In the genomic region with DNA sequence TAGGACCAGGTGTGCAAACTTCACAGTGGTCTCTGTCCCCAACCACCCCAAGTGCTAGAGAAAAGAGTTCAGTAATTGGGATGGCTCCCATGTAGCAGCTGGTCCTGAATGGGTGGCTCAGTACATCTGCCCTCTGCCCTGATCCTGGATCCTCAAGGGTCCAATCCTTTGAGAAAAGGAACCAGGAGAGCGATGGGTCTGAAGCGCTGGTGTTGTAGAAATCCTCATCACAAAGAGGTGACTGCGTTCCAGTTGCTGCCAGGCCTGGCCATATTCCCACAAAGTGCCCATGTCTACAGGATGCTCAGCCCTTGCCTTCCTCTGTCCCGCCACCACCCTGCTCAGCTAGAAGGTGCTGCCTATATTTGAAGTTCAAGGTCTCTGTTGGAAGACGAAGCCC, we compare ENCODE assay signal across 20 cellular contexts. TPM values are rescaled to one million over a fixed set of nuclear protein-coding genes. Genes with fewer than 3 reads are reported as not detected.
DNase-seq lines count a peak whose midpoint lies in the region; ATAC-seq, FAIRE-seq and TF ChIP-seq lines count a peak whose summit lies in the region.
"Had no signal": no experiment of that assay in that cellular context is flagged by ENCODE, and none has a peak within 500 bp of the region (broad histone marks: within the 10 kb centered on the region; RNA-seq: fewer than 3 reads in every experiment).

No MANE protein-coding gene starts in this region.

- no peak overlapping the region for H3K4me3 ChIP-seq in K562
- H3K4me3 ChIP-seq: HAP-1 had no signal

- intact Hi-C loops in activated naive CD4-positive, alpha-beta T cell treated with anti-CD3 and anti-CD28 coated beads for 36 hours (cut with micrococcal nuclease), result no loop called here
- intact Hi-C loops in K562 (cut with micrococcal nuclease), result no loop called here
- intact Hi-C loops in activated T-helper 1 cell treated with anti-CD3 and anti-CD28 coated beads, Interleukin-12 subunit alpha, Interleukin-12 subunit beta, Interleukin-2, Interleukin-4 antibody, amounts not matched to agents 30 ng/mL and 10 ng/mL and 1 ng/mL, durations not matched to agents 14 hours and 24 hours and 36 hours (cut with micrococcal nuclease), result no loop called here

- no peak overlapping the region for H3K9ac ChIP-seq in K562 (ENCODE audit: insufficient read depth in 1 of 2, low read depth in 2 of 2, low read length in 2 of 2)

- H3K27ac Mint-ChIP-seq in activated naive CD4-positive, alpha-beta T cell treated with anti-CD3 and anti-CD28 coated beads for 36 hours, result peak overlapping the region; percentile 44
- no peak overlapping the region for H3K27ac Mint-ChIP-seq in activated naive CD4-positive, alpha-beta T cell treated with anti-CD3 and anti-CD28 coated beads, Interleukin-2, amount 10 ng/mL, durations not matched to agents 7 days and 5 days
- H3K27ac Mint-ChIP-seq in stimulated activated naive CD8-positive, alpha-beta T cell treated with anti-CD3 and anti-CD28 coated beads, Interleukin-15, Interleukin-2, amounts not matched to agents 100 ng/mL and 50 ng/mL, for 24 hours, result peak overlapping the region; percentile 76
- H3K27ac Mint-ChIP-seq in activated T-helper 1 cell treated with anti-CD3 and anti-CD28 coated beads, Interleukin-12 subunit alpha, Interleukin-12 subunit beta, Interleukin-2, Interleukin-4 antibody, amounts not matched to agents 30 ng/mL and 10 ng/mL and 1 ng/mL, durations not matched to agents 14 hours and 24 hours and 36 hours, result no peak overlapping the region
- H3K27ac Mint-ChIP-seq: HFFc6 had no signal

- H3K9me3 ChIP-seq in K562 (replicated peaks; ENCODE audit: control insufficient read depth, insufficient read depth, low read depth, low read length), result no peaks in the 10 kb centered on the region
- H3K9me3 ChIP-seq: HAP-1 had no signal

- peaks cover 9% of the 10 kb centered on the region for H3K4me1 Mint-ChIP-seq in activated naive CD4-positive, alpha-beta T cell treated with anti-CD3 and anti-CD28 coated beads for 36 hours (ENCODE audit: low read depth)
- H3K4me1 Mint-ChIP-seq in activated naive CD4-positive, alpha-beta T cell treated with anti-CD3 and anti-CD28 coated beads, Interleukin-2, amount 10 ng/mL, durations not matched to agents 7 days and 5 days, result peaks cover 11% of the 10 kb centered on the region
- H3K4me1 Mint-ChIP-seq in stimulated activated naive CD8-positive, alpha-beta T cell treated with anti-CD3 and anti-CD28 coated beads, Interleukin-15, Interleukin-2, amounts not matched to agents 100 ng/mL and 50 ng/mL, for 24 hours (ENCODE audit: low read depth), result peaks cover 18% of the 10 kb centered on the region
- H3K4me1 Mint-ChIP-seq in activated T-helper 1 cell treated with anti-CD3 and anti-CD28 coated beads, Interleukin-12 subunit alpha, Interleukin-12 subunit beta, Interleukin-2, Interleukin-4 antibody, amounts not matched to agents 30 ng/mL and 10 ng/mL and 1 ng/mL, durations not matched to agents 14 hours and 24 hours and 36 hours (ENCODE audit: low read depth), result peaks cover 19% of the 10 kb centered on the region

- no peak for TF ChIP-seq RAD21 in K562 (CRISPR knock-in tag; conservative IDR thresholded peaks at IDR 0.05 in 1 of 2, IDR thresholded peaks at IDR 0.05 in 1 of 2)

- H3K4me2 ChIP-seq in K562 (ENCODE audit: insufficient read depth, low read length), result no peak overlapping the region

- 98% methylated on average over 5 of the region's 5 CpGs for WGBS in K562 (ENCODE audit: insufficient coverage, low coverage, missing lambda C conversion rate)

- no peak for TF ChIP-seq EP300 in K562 (IDR thresholded peaks at IDR 0.05; ENCODE audit: low read length)

- H3K4me3 Mint-ChIP-seq in activated naive CD4-positive, alpha-beta T cell treated with anti-CD3 and anti-CD28 coated beads for 36 hours, result no peak overlapping the region
- H3K4me3 Mint-ChIP-seq in activated naive CD4-positive, alpha-beta T cell treated with anti-CD3 and anti-CD28 coated beads, Interleukin-2, amount 10 ng/mL, durations not matched to agents 7 days and 5 days, result no peak overlapping the region
- H3K4me3 Mint-ChIP-seq in stimulated activated naive CD8-positive, alpha-beta T cell treated with anti-CD3 and anti-CD28 coated beads, Interleukin-15, Interleukin-2, amounts not matched to agents 100 ng/mL and 50 ng/mL, for 24 hours, result no peak overlapping the region
- no peak overlapping the region for H3K4me3 Mint-ChIP-seq in activated T-helper 1 cell treated with anti-CD3 and anti-CD28 coated beads, Interleukin-12 subunit alpha, Interleukin-12 subunit beta, Interleukin-2, Interleukin-4 antibody, amounts not matched to agents 30 ng/mL and 10 ng/mL and 1 ng/mL, durations not matched to agents 14 hours and 24 hours and 36 hours
- H3K4me3 Mint-ChIP-seq: CD4-positive, alpha-beta memory T cell; HFFc6 had no signal

- H3K36me3 Mint-ChIP-seq in activated naive CD4-positive, alpha-beta T cell treated with anti-CD3 and anti-CD28 coated beads for 36 hours (ENCODE audit: low read depth), result peaks cover 39% of the 10 kb centered on the region
- peaks cover 56% of the 10 kb centered on the region for H3K36me3 Mint-ChIP-seq in activated naive CD4-positive, alpha-beta T cell treated with anti-CD3 and anti-CD28 coated beads, Interleukin-2, amount 10 ng/mL, durations not matched to agents 7 days and 5 days
- H3K36me3 Mint-ChIP-seq in stimulated activated naive CD8-positive, alpha-beta T cell treated with anti-CD3 and anti-CD28 coated beads, Interleukin-15, Interleukin-2, amounts not matched to agents 100 ng/mL and 50 ng/mL, for 24 hours (ENCODE audit: low read depth), result peaks cover 63% of the 10 kb centered on the region
- peaks cover 48% of the 10 kb centered on the region for H3K36me3 Mint-ChIP-seq in activated T-helper 1 cell treated with anti-CD3 and anti-CD28 coated beads, Interleukin-12 subunit alpha, Interleukin-12 subunit beta, Interleukin-2, Interleukin-4 antibody, amounts not matched to agents 30 ng/mL and 10 ng/mL and 1 ng/mL, durations not matched to agents 14 hours and 24 hours and 36 hours (ENCODE audit: low read depth)

- ATAC-seq in stimulated activated naive CD8-positive, alpha-beta T cell treated with anti-CD3 and anti-CD28 coated beads, Interleukin-15, Interleukin-2, amounts not matched to agents 100 U/mL and 50 U/mL, for 24 hours, result no peak
- ATAC-seq in K562, result no peak
- no peak for ATAC-seq in GM21360 (IDR thresholded peaks at IDR 0.05; ENCODE audit: unreplicated experiment)

- BruUV-seq in K562 (replicated peaks; lab: Mats Ljungman, UMichigan), result no TSS peak

- H3K27me3 ChIP-seq in K562 (ENCODE audit: control insufficient read depth in 2 of 2, insufficient read depth in 2 of 2, low read length in 2 of 2), result no peaks in the 10 kb centered on the region

- FAIRE-seq in K562 (lab: Jason Lieb, UNC), result no peak
- FAIRE-seq: GM12891, GM18507, H54 had no signal

- CTCF ChIA-PET in activated naive CD4-positive, alpha-beta T cell treated with anti-CD3 and anti-CD28 coated beads for 36 hours (lab: Charles Lee), result no interaction called here
- CTCF ChIA-PET in activated naive CD4-positive, alpha-beta T cell treated with anti-CD3 and anti-CD28 coated beads, Interleukin-2, amount 10 ng/mL, durations not matched to agents 7 days and 5 days (lab: Charles Lee), result interaction anchor here (0.7 kb wide), 1 partner anchor 10 kb away, joined by 3 read pairs; no protein-coding TSS in a partner anchor
- CTCF ChIA-PET in K562 (lab: Yijun Ruan, JAX; ENCODE audit: low intra/inter-chr PET ratio), result no interaction called here

- H3K9me3 Mint-ChIP-seq in activated naive CD4-positive, alpha-beta T cell treated with anti-CD3 and anti-CD28 coated beads for 36 hours, result no peaks in the 10 kb centered on the region
- H3K9me3 Mint-ChIP-seq in activated naive CD4-positive, alpha-beta T cell treated with anti-CD3 and anti-CD28 coated beads, Interleukin-2, amount 10 ng/mL, durations not matched to agents 7 days and 5 days, result no peaks in the 10 kb centered on the region
- no peaks in the 10 kb centered on the region for H3K9me3 Mint-ChIP-seq in stimulated activated naive CD8-positive, alpha-beta T cell treated with anti-CD3 and anti-CD28 coated beads, Interleukin-15, Interleukin-2, amounts not matched to agents 100 ng/mL and 50 ng/mL, for 24 hours
- no peaks in the 10 kb centered on the region for H3K9me3 Mint-ChIP-seq in activated T-helper 1 cell treated with anti-CD3 and anti-CD28 coated beads, Interleukin-12 subunit alpha, Interleukin-12 subunit beta, Interleukin-2, Interleukin-4 antibody, amounts not matched to agents 30 ng/mL and 10 ng/mL and 1 ng/mL, durations not matched to agents 14 hours and 24 hours and 36 hours
- H3K9me3 Mint-ChIP-seq: CD4-positive, alpha-beta memory T cell; HFFc6 had no signal

- no peak overlapping the region for H3K27ac ChIP-seq in K562 (ENCODE audit: extremely low read depth, low read depth, low read length)

- DNase-seq in activated naive CD4-positive, alpha-beta T cell treated with anti-CD3 and anti-CD28 coated beads for 36 hours, result no peak
- DNase-seq in activated naive CD4-positive, alpha-beta T cell treated with anti-CD3 and anti-CD28 coated beads, Interleukin-2, amount 10 ng/mL, durations not matched to agents 7 days and 5 days, result no peak
- DNase-seq in stimulated activated naive CD8-positive, alpha-beta T cell treated with anti-CD3 and anti-CD28 coated beads, Interleukin-15, Interleukin-2, amounts not matched to agents 100 U/mL and 50 U/mL, for 24 hours, result no peak
- no peak for DNase-seq in K562 (ENCODE audit: extremely low read depth in 1 of 4, low spot score in 3 of 4)
- DNase-seq in activated T-helper 1 cell treated with anti-CD3 and anti-CD28 coated beads, Interleukin-12 subunit alpha, Interleukin-12 subunit beta, Interleukin-2, Interleukin-4 antibody, amounts not matched to agents 30 ng/mL and 10 ng/mL and 1 ng/mL, durations not matched to agents 14 hours and 24 hours and 36 hours (ENCODE audit: low spot score), result no peak
- DNase-seq: C1 segment of cervical spinal cord; Calu3; CD4-positive, alpha-beta memory T cell; COR-L47; DMS53; DMS79 treated with DMSO at 0.1 percent for 48 hours; GF-D8; GOT3; HFFc6 had no signal

- POLR2A ChIA-PET in K562 (lab: Yijun Ruan, JAX), result interaction anchor here (0.9 to 11.7 kb wide), 7 partner anchors 8 to 308 kb away, joined by 3 to 284 read pairs (median 12); a partner anchor contains a TSS

- TF ChIP-seq POLR2A in K562 (conservative IDR thresholded peaks at IDR 0.05), result no peak; the same call in 1 of the 2 replicates

- in situ Hi-C loops in K562 (cut with MboI), result no loop called here

- no peaks in the 10 kb centered on the region for H3K27me3 Mint-ChIP-seq in activated naive CD4-positive, alpha-beta T cell treated with anti-CD3 and anti-CD28 coated beads for 36 hours (ENCODE audit: low read depth)
- no peaks in the 10 kb centered on the region for H3K27me3 Mint-ChIP-seq in activated naive CD4-positive, alpha-beta T cell treated with anti-CD3 and anti-CD28 coated beads, Interleukin-2, amount 10 ng/mL, durations not matched to agents 7 days and 5 days
- no peaks in the 10 kb centered on the region for H3K27me3 Mint-ChIP-seq in stimulated activated naive CD8-positive, alpha-beta T cell treated with anti-CD3 and anti-CD28 coated beads, Interleukin-15, Interleukin-2, amounts not matched to agents 100 ng/mL and 50 ng/mL, for 24 hours
- no peaks in the 10 kb centered on the region for H3K27me3 Mint-ChIP-seq in activated T-helper 1 cell treated with anti-CD3 and anti-CD28 coated beads, Interleukin-12 subunit alpha, Interleukin-12 subunit beta, Interleukin-2, Interleukin-4 antibody, amounts not matched to agents 30 ng/mL and 10 ng/mL and 1 ng/mL, durations not matched to agents 14 hours and 24 hours and 36 hours (ENCODE audit: insufficient read depth)
- H3K27me3 Mint-ChIP-seq: CD4-positive, alpha-beta memory T cell had no signal

- no peaks in the 10 kb centered on the region for H3K9me1 ChIP-seq in K562 (ENCODE audit: control insufficient read depth, insufficient read depth, low read length)

- H2AFZ ChIP-seq in K562 (ENCODE audit: low read depth, low read length), result no peak overlapping the region

- no peaks in the 10 kb centered on the region; the same call in 2 of the 3 replicates for H3K79me2 ChIP-seq in K562 (ENCODE audit: control insufficient read depth, insufficient read depth, low read length)

- peaks cover 98% of the 10 kb centered on the region for H3K36me3 ChIP-seq in K562 (ENCODE audit: control insufficient read depth, insufficient read depth, low read length)

- H4K20me1 ChIP-seq in K562 (replicated peaks; ENCODE audit: control insufficient read depth, insufficient read depth, low read length), result 0 out of 2 replicates have a peak, but pooled peaks cover 3% of the 10 kb centered on the region

- peaks cover 2% of the 10 kb centered on the region in 2 experiments; a peak in 2 of 5 replicates for H3K4me1 ChIP-seq in K562 (replicated peaks in 1 of 2; ENCODE audit: control insufficient read depth in 2 of 2, insufficient read depth in 2 of 2, low read length in 2 of 2)

- TF ChIP-seq CTCF in K562 (IDR thresholded peaks at IDR 0.05 in 2 of 3, conservative IDR thresholded peaks at IDR 0.05 in 1 of 3; ENCODE audit: insufficient read depth in 2 of 3, low read depth in 1 of 3, low read length in 3 of 3), result no peak

RNA-seq across cellular contexts. Expression of a gene that starts 6.2 kb away (rescaled TPM):
- total RNA-seq in activated naive CD4-positive, alpha-beta T cell treated with anti-CD3 and anti-CD28 coated beads for 36 hours, result 10 to 100 TPM; 29.3 to 30.2 TPM
- 119 and 122 TPM in 2 replicates for total RNA-seq in K562 (2011; cell fraction: chromatin; rRNA removed; ENCODE audit: low replicate concordance)
- total RNA-seq in K562 (2011; cell fraction: nucleolus; rRNA removed), result 71.8 and 76.0 TPM in 2 replicates
- 107 and 142 TPM in 2 replicates for total RNA-seq in K562 (2011; cell fraction: nucleoplasm; rRNA removed)
- total RNA-seq in K562 (2014; rRNA removed) (94.7 and 124 TPM in 2 replicates), K562 (2014; rRNA removed; fragmentation: Illumina TruSeq; extraction: Trizol) (57.2 and 59.5 TPM in 2 replicates), K562 (2015; rRNA removed; fragmentation: Illumina TruSeq; extraction: Trizol) (61.3 and 63.2 TPM in 2 replicates), K562 (2021) (66.8 and 68.0 TPM in 2 replicates)
- polyA plus RNA-seq in K562 (2011; rRNA removed) (139 and 244 TPM in 2 replicates), K562 (2014; fragmentation: Illumina TruSeq; extraction: Trizol) (68.6 and 73.5 TPM in 2 replicates), K562 (2014; fragmentation: Nextera tagmentation; extraction: Ambion mirVana) (10 to 100 TPM; 20.4 to 25.9 TPM), K562 (2014; rRNA removed) (112 and 121 TPM in 2 replicates)
- 164 and 257 TPM in 2 replicates for polyA plus RNA-seq in K562 (2011; cell fraction: cytosol; rRNA removed)
- polyA plus RNA-seq in K562 (2011; cell fraction: nucleus; rRNA removed), result 71.0 and 99.7 TPM in 2 replicates
- 87.8 and 120 TPM in 2 replicates for polyA plus RNA-seq in K562 (2012)
- 116 and 185 TPM in 2 replicates for polyA minus RNA-seq in K562 (2011; rRNA and poly(A)+ RNA removed)
- 49.4 and 80.5 TPM in 2 replicates for polyA minus RNA-seq in K562 (2011; cell fraction: cytosol; rRNA and poly(A)+ RNA removed)
- 24.9 and 58.9 TPM in 2 replicates for polyA minus RNA-seq in K562 (2011; cell fraction: nucleus; rRNA and poly(A)+ RNA removed)
- total RNA-seq in activated T-helper 1 cell treated with anti-CD3 and anti-CD28 coated beads, Interleukin-12 subunit alpha, Interleukin-12 subunit beta, Interleukin-2, Interleukin-4 antibody, amounts not matched to agents 30 ng/mL and 10 ng/mL and 1 ng/mL, durations not matched to agents 14 hours and 24 hours and 36 hours, result 22.8 and 26.8 TPM in 2 replicates

RNA-seq across cellular contexts. Expression of a gene that starts 21.4 kb away (rescaled TPM):
- 10 to 100 TPM; 32.6 to 34.9 TPM for total RNA-seq in activated naive CD4-positive, alpha-beta T cell treated with anti-CD3 and anti-CD28 coated beads for 36 hours
- 13.9 and 26.1 TPM in 2 replicates for total RNA-seq in K562 (2011; cell fraction: chromatin; rRNA removed; ENCODE audit: low replicate concordance)
- total RNA-seq in K562 (2011; cell fraction: nucleolus; rRNA removed), result 29.0 and 32.5 TPM in 2 replicates
- 25.1 and 32.0 TPM in 2 replicates for total RNA-seq in K562 (2011; cell fraction: nucleoplasm; rRNA removed)
- total RNA-seq in K562 (2014; rRNA removed) (160 and 182 TPM in 2 replicates), K562 (2014; rRNA removed; fragmentation: Illumina TruSeq; extraction: Trizol) (208 and 209 TPM in 2 replicates), K562 (2015; rRNA removed; fragmentation: Illumina TruSeq; extraction: Trizol) (181 and 198 TPM in 2 replicates), K562 (2021) (132 and 144 TPM in 2 replicates)
- polyA plus RNA-seq in K562 (2011; rRNA removed) (175 and 219 TPM in 2 replicates), K562 (2014; fragmentation: Illumina TruSeq; extraction: Trizol) (197 and 237 TPM in 2 replicates), K562 (2014; fragmentation: Nextera tagmentation; extraction: Ambion mirVana) (100 to 1,000 TPM; 601 to 652 TPM), K562 (2014; rRNA removed) (223 TPM in 2 replicates)
- polyA plus RNA-seq in K562 (2011; cell fraction: cytosol; rRNA removed), result 88.3 and 113 TPM in 2 replicates
- polyA plus RNA-seq in K562 (2011; cell fraction: nucleus; rRNA removed), result 34.6 and 66.5 TPM in 2 replicates
- 159 TPM in 2 replicates for polyA plus RNA-seq in K562 (2012)
- 52.5 and 73.2 TPM in 2 replicates for polyA minus RNA-seq in K562 (2011; rRNA and poly(A)+ RNA removed)
- polyA minus RNA-seq in K562 (2011; cell fraction: cytosol; rRNA and poly(A)+ RNA removed), result 31.3 and 34.3 TPM in 2 replicates
- polyA minus RNA-seq in K562 (2011; cell fraction: nucleus; rRNA and poly(A)+ RNA removed), result 12.0 and 31.3 TPM in 2 replicates
- total RNA-seq in activated T-helper 1 cell treated with anti-CD3 and anti-CD28 coated beads, Interleukin-12 subunit alpha, Interleukin-12 subunit beta, Interleukin-2, Interleukin-4 antibody, amounts not matched to agents 30 ng/mL and 10 ng/mL and 1 ng/mL, durations not matched to agents 14 hours and 24 hours and 36 hours, result 36.0 and 38.5 TPM in 2 replicates

RNA-seq across cellular contexts. Expression of a gene that starts 22.2 kb away (rescaled TPM):
- 10 to 100 TPM; 16.2 to 18.0 TPM for total RNA-seq in activated naive CD4-positive, alpha-beta T cell treated with anti-CD3 and anti-CD28 coated beads for 36 hours
- 103 and 120 TPM in 2 replicates for total RNA-seq in K562 (2011; cell fraction: chromatin; rRNA removed; ENCODE audit: low replicate concordance)
- 79.7 and 81.6 TPM in 2 replicates for total RNA-seq in K562 (2011; cell fraction: nucleolus; rRNA removed)
- total RNA-seq in K562 (2011; cell fraction: nucleoplasm; rRNA removed), result 66.5 and 67.1 TPM in 2 replicates
- total RNA-seq in K562 (2014; rRNA removed), result 58.3 and 70.6 TPM in 2 replicates
- total RNA-seq in K562 (2014; rRNA removed; fragmentation: Illumina TruSeq; extraction: Trizol), result 53.9 and 54.0 TPM in 2 replicates
- 57.5 and 58.4 TPM in 2 replicates for total RNA-seq in K562 (2015; rRNA removed; fragmentation: Illumina TruSeq; extraction: Trizol)
- total RNA-seq in K562 (2021), result 115 and 132 TPM in 2 replicates
- polyA plus RNA-seq in K562 (2011; rRNA removed), result 71.7 and 82.2 TPM in 2 replicates
- 105 and 109 TPM in 2 replicates for polyA plus RNA-seq in K562 (2011; cell fraction: cytosol; rRNA removed)
- 104 and 124 TPM in 2 replicates for polyA plus RNA-seq in K562 (2011; cell fraction: nucleus; rRNA removed)
- 91.6 and 91.8 TPM in 2 replicates for polyA plus RNA-seq in K562 (2012)
- 106 and 114 TPM in 2 replicates for polyA plus RNA-seq in K562 (2014; fragmentation: Illumina TruSeq; extraction: Trizol)
- 1 to 10 TPM in 1 of 2 experiments, under 1 TPM in 1; 0.96 to 1.2 TPM for polyA plus RNA-seq in K562 (2014; fragmentation: Nextera tagmentation; extraction: Ambion mirVana)
- polyA plus RNA-seq in K562 (2014; rRNA removed), result 80.0 and 80.8 TPM in 2 replicates
- 93.7 and 126 TPM in 2 replicates for polyA minus RNA-seq in K562 (2011; rRNA and poly(A)+ RNA removed)
- 65.3 and 93.4 TPM in 2 replicates for polyA minus RNA-seq in K562 (2011; cell fraction: cytosol; rRNA and poly(A)+ RNA removed)
- 30.3 and 61.3 TPM in 2 replicates for polyA minus RNA-seq in K562 (2011; cell fraction: nucleus; rRNA and poly(A)+ RNA removed)
- 44.2 and 46.0 TPM in 2 replicates for total RNA-seq in activated T-helper 1 cell treated with anti-CD3 and anti-CD28 coated beads, Interleukin-12 subunit alpha, Interleukin-12 subunit beta, Interleukin-2, Interleukin-4 antibody, amounts not matched to agents 30 ng/mL and 10 ng/mL and 1 ng/mL, durations not matched to agents 14 hours and 24 hours and 36 hours

RNA-seq across cellular contexts. Expression of a gene that starts 25.3 kb away (rescaled TPM):
- 10 to 100 TPM; 75.1 to 83.3 TPM for total RNA-seq in activated naive CD4-positive, alpha-beta T cell treated with anti-CD3 and anti-CD28 coated beads for 36 hours
- 307 and 375 TPM in 2 replicates for total RNA-seq in K562 (2011; cell fraction: chromatin; rRNA removed; ENCODE audit: low replicate concordance)
- total RNA-seq in K562 (2011; cell fraction: nucleolus; rRNA removed), result 219 and 230 TPM in 2 replicates
- total RNA-seq in K562 (2011; cell fraction: nucleoplasm; rRNA removed), result 278 and 374 TPM in 2 replicates
- total RNA-seq in K562 (2014; rRNA removed) (238 and 290 TPM in 2 replicates), K562 (2014; rRNA removed; fragmentation: Illumina TruSeq; extraction: Trizol) (361 and 365 TPM in 2 replicates), K562 (2015; rRNA removed; fragmentation: Illumina TruSeq; extraction: Trizol) (330 and 363 TPM in 2 replicates), K562 (2021) (284 and 307 TPM in 2 replicates)
- polyA plus RNA-seq in K562 (2011; rRNA removed) (428 and 564 TPM in 2 replicates), K562 (2014; fragmentation: Illumina TruSeq; extraction: Trizol) (551 and 645 TPM in 2 replicates), K562 (2014; fragmentation: Nextera tagmentation; extraction: Ambion mirVana) (100 to 1,000 TPM; 503 to 627 TPM), K562 (2014; rRNA removed) (321 and 446 TPM in 2 replicates)
- polyA plus RNA-seq in K562 (2011; cell fraction: cytosol; rRNA removed), result 516 and 625 TPM in 2 replicates
- 577 and 723 TPM in 2 replicates for polyA plus RNA-seq in K562 (2011; cell fraction: nucleus; rRNA removed)
- polyA plus RNA-seq in K562 (2012), result 381 and 502 TPM in 2 replicates
- 432 and 439 TPM in 2 replicates for polyA minus RNA-seq in K562 (2011; rRNA and poly(A)+ RNA removed)
- polyA minus RNA-seq in K562 (2011; cell fraction: cytosol; rRNA and poly(A)+ RNA removed), result 143 and 172 TPM in 2 replicates
- polyA minus RNA-seq in K562 (2011; cell fraction: nucleus; rRNA and poly(A)+ RNA removed), result 99.8 and 195 TPM in 2 replicates
- total RNA-seq in activated T-helper 1 cell treated with anti-CD3 and anti-CD28 coated beads, Interleukin-12 subunit alpha, Interleukin-12 subunit beta, Interleukin-2, Interleukin-4 antibody, amounts not matched to agents 30 ng/mL and 10 ng/mL and 1 ng/mL, durations not matched to agents 14 hours and 24 hours and 36 hours, result 88.2 and 108 TPM in 2 replicates

RNA-seq across cellular contexts. Expression of a gene that starts 26.0 kb away (rescaled TPM):
- total RNA-seq in activated naive CD4-positive, alpha-beta T cell treated with anti-CD3 and anti-CD28 coated beads for 36 hours, result 10 to 100 TPM; 86.3 to 91.7 TPM
- 810 and 853 TPM in 2 replicates for total RNA-seq in K562 (2011; cell fraction: chromatin; rRNA removed; ENCODE audit: low replicate concordance)
- total RNA-seq in K562 (2011; cell fraction: nucleolus; rRNA removed), result 339 and 346 TPM in 2 replicates
- total RNA-seq in K562 (2011; cell fraction: nucleoplasm; rRNA removed), result 307 and 398 TPM in 2 replicates
- 415 and 450 TPM in 2 replicates for total RNA-seq in K562 (2014; rRNA removed)
- total RNA-seq in K562 (2014; rRNA removed; fragmentation: Illumina TruSeq; extraction: Trizol), result 263 and 295 TPM in 2 replicates
- total RNA-seq in K562 (2015; rRNA removed; fragmentation: Illumina TruSeq; extraction: Trizol), result 239 and 251 TPM in 2 replicates
- total RNA-seq in K562 (2021), result 312 and 319 TPM in 2 replicates
- 580 and 584 TPM in 2 replicates for polyA plus RNA-seq in K562 (2011; rRNA removed)
- polyA plus RNA-seq in K562 (2011; cell fraction: cytosol; rRNA removed), result 370 and 430 TPM in 2 replicates
- 642 and 944 TPM in 2 replicates for polyA plus RNA-seq in K562 (2011; cell fraction: nucleus; rRNA removed)
- 267 and 326 TPM in 2 replicates for polyA plus RNA-seq in K562 (2012)
- polyA plus RNA-seq in K562 (2014; fragmentation: Illumina TruSeq; extraction: Trizol), result 412 and 430 TPM in 2 replicates
- 100 to 1,000 TPM; 276 to 465 TPM for polyA plus RNA-seq in K562 (2014; fragmentation: Nextera tagmentation; extraction: Ambion mirVana)
- polyA plus RNA-seq in K562 (2014; rRNA removed), result 410 and 427 TPM in 2 replicates
- polyA minus RNA-seq in K562 (2011; rRNA and poly(A)+ RNA removed), result 415 and 540 TPM in 2 replicates
- 153 and 162 TPM in 2 replicates for polyA minus RNA-seq in K562 (2011; cell fraction: cytosol; rRNA and poly(A)+ RNA removed)
- 185 and 445 TPM in 2 replicates for polyA minus RNA-seq in K562 (2011; cell fraction: nucleus; rRNA and poly(A)+ RNA removed)
- total RNA-seq in activated T-helper 1 cell treated with anti-CD3 and anti-CD28 coated beads, Interleukin-12 subunit alpha, Interleukin-12 subunit beta, Interleukin-2, Interleukin-4 antibody, amounts not matched to agents 30 ng/mL and 10 ng/mL and 1 ng/mL, durations not matched to agents 14 hours and 24 hours and 36 hours, result 104 and 116 TPM in 2 replicates

Comparison
In these comparisons a context has a peak if more than half of its experiments do, and no peak if none do; other contexts are left out.
1. H3K27ac Mint-ChIP-seq: peak in activated naive CD4-positive, alpha-beta T cell treated with anti-CD3 and anti-CD28 coated beads for 36 hours (single experiment) and stimulated activated naive CD8-positive, alpha-beta T cell treated with anti-CD3 and anti-CD28 coated beads, Interleukin-15, Interleukin-2, amounts not matched to agents 100 ng/mL and 50 ng/mL, for 24 hours (single experiment); none in activated naive CD4-positive, alpha-beta T cell treated with anti-CD3 and anti-CD28 coated beads, Interleukin-2, amount 10 ng/mL, durations not matched to agents 7 days and 5 days (single experiment) and activated T-helper 1 cell treated with anti-CD3 and anti-CD28 coated beads, Interleukin-12 subunit alpha, Interleukin-12 subunit beta, Interleukin-2, Interleukin-4 antibody, amounts not matched to agents 30 ng/mL and 10 ng/mL and 1 ng/mL, durations not matched to agents 14 hours and 24 hours and 36 hours (single experiment).